In genomic region chr14:61503167-61503801, GRCh38 we compare ENCODE assay signal across 8 cellular contexts.
DNase-seq lines count a peak whose midpoint lies in the region; ATAC-seq and TF ChIP-seq lines count a peak whose summit lies in the region.

No MANE protein-coding gene starts in this region.

- no peaks in the 10 kb centered on the region for H3K9me3 ChIP-seq in muscle layer of colon (ENCODE audit: low read length)

- no peak for TF ChIP-seq CTCF in GM06990 (IDR thresholded peaks at IDR 0.05; ENCODE audit: insufficient read depth, low read length, poor library complexity, severe bottlenecking)

- H3K36me3 ChIP-seq in GM06990 (ENCODE audit: control insufficient read depth, insufficient read depth, low read length) (no peaks in the 10 kb centered on the region), muscle layer of colon (ENCODE audit: insufficient read depth, low read length) (no peaks in the 10 kb centered on the region)

- peak; percentile 82 for ATAC-seq in GM21576 (IDR thresholded peaks at IDR 0.05; ENCODE audit: unreplicated experiment)
- ATAC-seq in activated naive CD4-positive, alpha-beta T cell treated with anti-CD3 and anti-CD28 coated beads, Interleukin-2, amount 50 U/mL, for 72 hours, result peak; percentile 74 to 88

- peaks cover 18 to 73% of the 10 kb centered on the region in 2 donors for H3K36me3 Mint-ChIP-seq in activated naive CD4-positive, alpha-beta T cell treated with anti-CD3 and anti-CD28 coated beads, Interleukin-2, amount 50 U/mL, for 72 hours

- no peaks in the 10 kb centered on the region for H3K4me1 ChIP-seq in muscle layer of colon (ENCODE audit: insufficient read depth, low read length)

- H3K9ac ChIP-seq in muscle layer of colon (ENCODE audit: low read length), result no peak overlapping the region

- peak; percentile 79 for DNase-seq in GM06990 (ENCODE audit: extremely low read depth, insufficient read length)
- peak; percentile 63 for DNase-seq in LHCN-M2 (ENCODE audit: low read depth)
- DNase-seq in activated naive CD4-positive, alpha-beta T cell treated with anti-CD3 and anti-CD28 coated beads, Interleukin-2, amount 50 U/mL, for 72 hours (ENCODE audit: low spot score in 2 of 2), result peak; percentile 66 to 71
- no peak for DNase-seq in superior temporal gyrus (ENCODE audit: extremely low spot score)
- no peak for DNase-seq in NCI-H1694 treated with DMSO at 0.1 percent for 48 hours (lab: John Stamatoyannopoulos, UW)
- no peak for DNase-seq in NCI-H2081 (lab: John Stamatoyannopoulos, UW)

- H3K27ac ChIP-seq in muscle layer of colon (ENCODE audit: low read depth, low read length), result peak overlapping the region; percentile 22

- no peaks in the 10 kb centered on the region for H3K9me3 Mint-ChIP-seq in activated naive CD4-positive, alpha-beta T cell treated with anti-CD3 and anti-CD28 coated beads, Interleukin-2, amount 50 U/mL, for 72 hours

- H3K27me3 ChIP-seq in GM06990 (replicated peaks; ENCODE audit: control insufficient read depth, insufficient read depth, low read length) (no peaks in the 10 kb centered on the region), muscle layer of colon (ENCODE audit: control insufficient read depth in 1 of 2, insufficient read depth in 2 of 2, low read length in 2 of 2) (no peaks in the 10 kb centered on the region)

- H3K4me3 ChIP-seq in GM06990 (replicated peaks; ENCODE audit: low read depth, low read length), result peak overlapping the region; percentile 16
- H3K4me3 ChIP-seq in muscle layer of colon (ENCODE audit: low read depth in 1 of 2, low read length in 2 of 2), result no peak overlapping the region

- peak overlapping the region; percentile 100 for H3K27ac Mint-ChIP-seq in activated naive CD4-positive, alpha-beta T cell treated with anti-CD3 and anti-CD28 coated beads, Interleukin-2, amount 50 U/mL, for 72 hours

Comparison
In these comparisons a context has a peak if more than half of its experiments do, and no peak if none do; other contexts are left out.
1. DNase-seq: peak in GM06990 (single experiment), LHCN-M2 (single experiment) and activated naive CD4-positive, alpha-beta T cell treated with anti-CD3 and anti-CD28 coated beads, Interleukin-2, amount 50 U/mL, for 72 hours (2 of 2); none in superior temporal gyrus (single experiment), NCI-H1694 treated with DMSO at 0.1 percent for 48 hours (single experiment) and NCI-H2081 (0 of 2).